16 cellular contexts compared by ENCODE assay signal in the genomic region with DNA sequence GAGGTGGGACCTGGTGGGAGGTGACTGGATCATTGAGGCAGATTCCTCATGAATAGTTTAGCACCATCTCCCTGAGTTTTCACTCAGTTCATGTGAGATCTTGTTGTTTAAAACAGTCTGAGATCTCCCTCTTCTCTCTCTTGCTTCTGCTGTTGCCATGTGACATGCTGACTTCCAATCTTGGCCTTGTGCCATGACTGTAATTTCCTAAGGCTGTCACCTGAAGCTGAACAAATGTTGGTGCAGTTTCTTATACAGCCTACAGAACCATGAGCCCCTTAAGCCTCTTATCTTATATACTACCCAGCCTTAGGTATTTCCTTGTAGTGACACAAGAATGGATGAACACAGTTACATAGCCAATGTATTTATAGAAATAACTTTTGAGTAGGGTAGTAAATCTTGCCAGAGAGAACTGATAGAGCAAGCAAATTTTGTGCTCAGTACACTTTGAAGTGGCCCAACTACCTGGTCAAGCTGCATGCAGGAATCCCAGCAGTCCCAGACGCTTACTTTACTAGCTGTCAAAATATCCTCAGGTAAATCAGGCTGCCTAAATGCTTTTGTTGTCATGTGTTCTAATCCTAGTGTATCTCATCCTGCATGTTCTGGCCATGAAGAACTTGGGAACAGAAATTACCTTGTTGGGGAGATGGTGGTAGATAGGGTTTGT.
DNase-seq lines count a peak whose midpoint lies in the region; ATAC-seq and TF ChIP-seq lines count a peak whose summit lies in the region.
"Had no signal": no experiment of that assay in that cellular context is flagged by ENCODE, and none has a peak within 500 bp of the region (broad histone marks: within the 10 kb centered on the region; RNA-seq: fewer than 3 reads in every experiment).

No MANE protein-coding gene starts in this region.

- BruUV-seq in MCF 10A (replicated peaks; lab: Mats Ljungman, UMichigan), result no TSS peak

- H3K9me3 Mint-ChIP-seq in MCF 10A (ENCODE audit: unreplicated experiment), result no peaks in the 10 kb centered on the region

- POLR2A ChIA-PET in MCF 10A (lab: Yijun Ruan, JAX), result no interaction called here

- intact Hi-C loops in MCF 10A (cut with micrococcal nuclease) (no loop called here), breast epithelium (cut with DNase I; ENCODE audit: low total_unique reads) (no loop called here), uterus (cut with DNase I; ENCODE audit: low total_unique reads) (no loop called here)

- TF ChIP-seq CTCF in MCF 10A (IDR thresholded peaks at IDR 0.05; ENCODE audit: unreplicated experiment), result no peak
- TF ChIP-seq CTCF in breast epithelium (IDR thresholded peaks at IDR 0.05), result no peak
- TF ChIP-seq CTCF in RWPE2 (IDR thresholded peaks at IDR 0.05; ENCODE audit: poor library complexity, severe bottlenecking), result no peak
- TF ChIP-seq CTCF in uterus (IDR thresholded peaks at IDR 0.05), result no peak
- TF ChIP-seq CTCF in brain microvascular endothelial cell (IDR thresholded peaks at IDR 0.05; ENCODE audit: low read depth, low read length, missing control alignments), result no peak

- in situ Hi-C loops in brain microvascular endothelial cell (cut with HindIII; ENCODE audit: low pct_ligation_motif_present, low sequenced_read_pairs), result no loop called here

- H3K4me3 Mint-ChIP-seq in MCF 10A (ENCODE audit: unreplicated experiment), result no peak overlapping the region
- H3K4me3 Mint-ChIP-seq: activated T-helper 17 cell treated with anti-CD3 and anti-CD28 coated beads, Interleukin-2, amount 50 U/mL, for 72 hours; T-helper 17 cell had no signal

- peak overlapping the region; percentile 63 for H3K27ac Mint-ChIP-seq in MCF 10A (ENCODE audit: low read depth, unreplicated experiment)
- H3K27ac Mint-ChIP-seq: activated T-helper 17 cell treated with anti-CD3 and anti-CD28 coated beads, Interleukin-2, amount 50 U/mL, for 72 hours; T-helper 17 cell had no signal

- H3K4me3 ChIP-seq in breast epithelium, result no peak overlapping the region
- no peak overlapping the region for H3K4me3 ChIP-seq in RWPE2 (ENCODE audit: severe bottlenecking)
- H3K4me3 ChIP-seq in uterus, result no peak overlapping the region
- no peak overlapping the region for H3K4me3 ChIP-seq in brain microvascular endothelial cell (ENCODE audit: low read depth, low read length)
- H3K4me3 ChIP-seq: heart right ventricle, ovary had no signal

- CTCF ChIA-PET in MCF 10A (lab: Yijun Ruan, JAX), result no interaction called here

- 0 out of 3 replicates have a peak, but pooled peaks have one; percentile 23 for ATAC-seq in RWPE2 (ENCODE audit: low read depth)
- ATAC-seq in GM21786 (IDR thresholded peaks at IDR 0.05; ENCODE audit: unreplicated experiment), result no peak
- ATAC-seq: activated T-helper 17 cell treated with anti-CD3 and anti-CD28 coated beads, Interleukin-2, amount 50 U/mL, for 72 hours; HCT116; T-helper 17 cell had no signal

- H3K27me3 Mint-ChIP-seq in MCF 10A (ENCODE audit: insufficient read depth, unreplicated experiment), result no peaks in the 10 kb centered on the region
- H3K27me3 Mint-ChIP-seq: activated T-helper 17 cell treated with anti-CD3 and anti-CD28 coated beads, Interleukin-2, amount 50 U/mL, for 72 hours; T-helper 17 cell had no signal

- DNase-seq in MCF 10A (ENCODE audit: unreplicated experiment), result peak; percentile 54
- no peak for DNase-seq in breast epithelium (ENCODE audit: low spot score in 2 of 2)
- no peak for DNase-seq in RWPE2 (ENCODE audit: low spot score)
- DNase-seq in left kidney (ENCODE audit: low read depth, low spot score), result peak; percentile 59
- DNase-seq in hippocampal formation (lab: John Stamatoyannopoulos, UW), result no peak
- no peak for DNase-seq in uterus
- no peak for DNase-seq in brain microvascular endothelial cell
- DNase-seq: activated CD4-positive, alpha-beta T cell treated with anti-CD3 and anti-CD28 coated beads for 4 hours; AML-193; GDM1; ovary; T-helper 17 cell had no signal

- H3K4me1 ChIP-seq in breast epithelium (peaks cover 0 to 17% of the 10 kb centered on the region in 2 donors), RWPE2 (ENCODE audit: insufficient read depth, poor library complexity, severe bottlenecking) (peaks cover 6% of the 10 kb centered on the region), uterus (no peaks in the 10 kb centered on the region)

- no peaks in the 10 kb centered on the region for H3K36me3 Mint-ChIP-seq in MCF 10A (ENCODE audit: insufficient read depth, unreplicated experiment)

- peaks cover 25% of the 10 kb centered on the region for H3K4me1 Mint-ChIP-seq in MCF 10A (ENCODE audit: insufficient read depth, unreplicated experiment)
- H3K4me1 Mint-ChIP-seq: activated T-helper 17 cell treated with anti-CD3 and anti-CD28 coated beads, Interleukin-2, amount 50 U/mL, for 72 hours; T-helper 17 cell had no signal

- H3K9me3 ChIP-seq in breast epithelium, result no peaks in the 10 kb centered on the region
- no peaks in the 10 kb centered on the region for H3K9me3 ChIP-seq in RWPE2 (ENCODE audit: severe bottlenecking)
- no peaks in the 10 kb centered on the region for H3K9me3 ChIP-seq in uterus
- H3K9me3 ChIP-seq: heart right ventricle, ovary had no signal

- H3K36me3 ChIP-seq in breast epithelium, result no peaks in the 10 kb centered on the region
- H3K36me3 ChIP-seq in RWPE2 (ENCODE audit: low read depth), result no peaks in the 10 kb centered on the region
- H3K36me3 ChIP-seq in uterus, result no peaks in the 10 kb centered on the region
- no peaks in the 10 kb centered on the region for H3K36me3 ChIP-seq in brain microvascular endothelial cell (replicated peaks)
- H3K36me3 ChIP-seq: heart right ventricle, ovary had no signal

- no peak for TF ChIP-seq POLR2A in breast epithelium (IDR thresholded peaks at IDR 0.05)
- no peak for TF ChIP-seq POLR2A in uterus (IDR thresholded peaks at IDR 0.05)

- H3K27me3 ChIP-seq in breast epithelium (no peaks in the 10 kb centered on the region), RWPE2 (ENCODE audit: insufficient read depth, poor library complexity, severe bottlenecking) (no peaks in the 10 kb centered on the region), uterus (no peaks in the 10 kb centered on the region), brain microvascular endothelial cell (replicated peaks) (no peaks in the 10 kb centered on the region)
- H3K27me3 ChIP-seq: heart right ventricle, ovary had no signal

- peak overlapping the region in 1 of 2 donors; percentile 5 for H3K27ac ChIP-seq in breast epithelium
- H3K27ac ChIP-seq in RWPE2 (ENCODE audit: poor library complexity, severe bottlenecking), result no peak overlapping the region
- no peak overlapping the region for H3K27ac ChIP-seq in uterus
- no peak overlapping the region for H3K27ac ChIP-seq in brain microvascular endothelial cell
- H3K27ac ChIP-seq: heart right ventricle, ovary had no signal

Comparison
In these comparisons a context has a peak if more than half of its experiments do, and no peak if none do; other contexts are left out.
1. DNase-seq: peak in MCF 10A (single experiment) and left kidney (single experiment); none in breast epithelium (0 of 2), RWPE2 (single experiment), hippocampal formation (0 of 2), uterus (0 of 2) and brain microvascular endothelial cell (single experiment).